Comparison of ENCODE assay signal across 22 cellular contexts in the genomic region with DNA sequence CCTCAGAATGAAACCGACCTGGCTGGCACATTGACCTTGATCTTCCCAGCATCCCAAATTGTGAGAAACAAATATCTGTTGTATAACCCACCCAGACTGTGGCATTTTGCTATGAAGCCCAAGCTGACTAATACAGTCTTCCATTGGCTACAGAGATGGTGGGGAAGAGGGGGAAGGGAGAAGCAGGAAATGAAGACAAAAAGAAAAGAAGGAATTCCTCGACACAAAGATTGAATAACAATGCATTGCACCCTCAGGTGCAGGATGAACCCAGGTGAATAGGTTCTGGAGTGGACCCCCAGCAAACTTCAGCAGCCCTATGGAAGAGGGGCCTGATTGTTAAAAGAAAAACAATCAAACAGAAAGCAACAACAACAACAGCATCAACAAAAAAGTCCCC.
A peak's percentile ranks its signal among the peaks of the same experiment; 100 is the strongest.
DNase-seq lines count a peak whose midpoint lies in the region; ATAC-seq, FAIRE-seq and TF ChIP-seq lines count a peak whose summit lies in the region.
"Had no signal": no experiment of that assay in that cellular context is flagged by ENCODE, and none has a peak within 500 bp of the region (broad histone marks: within the 10 kb centered on the region; RNA-seq: fewer than 3 reads in every experiment).

No MANE protein-coding gene starts in this region.

- H2AK5ac ChIP-seq in H1 (ENCODE audit: low read depth, low read length), result no peak overlapping the region

- H3K18ac ChIP-seq in H1 (ENCODE audit: extremely low read depth, low read length), result no peak overlapping the region

- H2BK12ac ChIP-seq in H1 (ENCODE audit: low read depth, low read length), result no peak overlapping the region

- TF ChIP-seq CTCF in H1 (IDR thresholded peaks at IDR 0.05; ENCODE audit: control extremely low read depth in 1 of 3, insufficient read depth in 1 of 3, low read depth in 1 of 3, low read length in 3 of 3), result no peak
- no peak for TF ChIP-seq CTCF in GM13976 (IDR thresholded peaks at IDR 0.05; ENCODE audit: borderline replicate concordance, control extremely low read depth, extremely low read depth, insufficient read depth, missing control alignments)
- TF ChIP-seq CTCF in mammary epithelial cell (conservative IDR thresholded peaks at IDR 0.05 in 1 of 2, IDR thresholded peaks at IDR 0.05 in 1 of 2; ENCODE audit: extremely low read depth in 1 of 2, insufficient read depth in 1 of 2, low read depth in 1 of 2, low read length in 2 of 2), result no peak

- TF ChIP-seq RAD21 in H1 (IDR thresholded peaks at IDR 0.05 in 1 of 2, conservative IDR thresholded peaks at IDR 0.05 in 1 of 2; ENCODE audit: low read depth in 2 of 2, low read length in 2 of 2), result no peak

- no peaks in the 10 kb centered on the region for H3K79me1 ChIP-seq in H1 (ENCODE audit: low read depth, low read length)

- intact Hi-C loops in mammary epithelial cell (cut with micrococcal nuclease), result no loop called here

- H3K9ac ChIP-seq in HUES6 (ENCODE audit: low read length) (no peak overlapping the region), H1 (replicated peaks in 1 of 4; ENCODE audit: extremely low read depth in 1 of 4, low read depth in 3 of 4, low read length in 3 of 4) (no peak overlapping the region), mammary epithelial cell (ENCODE audit: insufficient read depth, low read length) (no peak overlapping the region)
- H3K9ac ChIP-seq: KMS-11 had no signal

- H2AFZ ChIP-seq in H1 (ENCODE audit: low read length) (no peak overlapping the region), mammary epithelial cell (ENCODE audit: low read depth, low read length) (no peak overlapping the region)

- H3K4me1 ChIP-seq in HUES6 (ENCODE audit: control insufficient read depth, insufficient read depth, low read length) (peaks cover 4% of the 10 kb centered on the region; the same call in 1 of the 2 replicates), H1 (replicated peaks in 1 of 4; ENCODE audit: control insufficient read depth in 3 of 4, insufficient read depth in 4 of 4, low read length in 3 of 4) (peaks cover 0 to 6% (median 2%) of the 10 kb centered on the region in 4 experiments; a peak in 3 of 7 replicates), mammary epithelial cell (ENCODE audit: insufficient read depth, low read length) (no peaks in the 10 kb centered on the region)
- H3K4me1 ChIP-seq: BE2C had no signal

- H2BK20ac ChIP-seq in H1 (ENCODE audit: low read length), result no peak overlapping the region

- no peak overlapping the region for H4K91ac ChIP-seq in H1 (replicated peaks; ENCODE audit: insufficient read length, low read length)

- no peak overlapping the region for H3K4ac ChIP-seq in H1 (replicated peaks; ENCODE audit: insufficient read length, low read depth, low read length)

- H3K36me3 ChIP-seq in HUES6 (ENCODE audit: control insufficient read depth, insufficient read depth, low read length) (no peaks in the 10 kb centered on the region), H1 (ENCODE audit: control insufficient read depth in 2 of 4, insufficient read depth in 4 of 4, low read length in 3 of 4) (no peaks in the 10 kb centered on the region), mammary epithelial cell (ENCODE audit: insufficient read depth, low read length) (no peaks in the 10 kb centered on the region)
- H3K36me3 ChIP-seq: BE2C had no signal

- H4K5ac ChIP-seq in H1 (ENCODE audit: insufficient read length, low read depth, low read length), result no peak overlapping the region

- no peak for ATAC-seq in GM21529 (IDR thresholded peaks at IDR 0.05; ENCODE audit: unreplicated experiment)
- ATAC-seq: HCT116 had no signal

- no peak overlapping the region for H3K23ac ChIP-seq in H1 (ENCODE audit: insufficient read length)

- no TSS peak for BruUV-seq in mammary epithelial cell (replicated peaks; lab: Mats Ljungman, UMichigan)

- H3K4me2 ChIP-seq in H1 (ENCODE audit: insufficient read depth in 1 of 2, low read depth in 2 of 2, low read length in 2 of 2), result peak overlapping the region in 1 of 2 experiments; percentile 45; a peak in 1 of 4 replicates
- H3K4me2 ChIP-seq in mammary epithelial cell (ENCODE audit: insufficient read depth, low read depth, low read length), result no peak overlapping the region
- H3K4me2 ChIP-seq: KMS-11 had no signal

- peak overlapping the region; percentile 60; the same call in 1 of the 2 replicates for H2BK5ac ChIP-seq in H1 (ENCODE audit: low read depth, low read length)

- no peak overlapping the region for H4K8ac ChIP-seq in H1 (ENCODE audit: extremely low read depth, insufficient read depth, low read length)

- H3K27me3 ChIP-seq in HUES6 (ENCODE audit: control insufficient read depth, insufficient read depth, low read length), result no peaks in the 10 kb centered on the region
- H3K27me3 ChIP-seq in H1 (replicated peaks in 1 of 4; ENCODE audit: control insufficient read depth in 3 of 4, extremely low read depth in 1 of 4, insufficient read depth in 3 of 4, low read length in 3 of 4), result no peaks in the 10 kb centered on the region
- H3K27me3 ChIP-seq in mammary epithelial cell (ENCODE audit: insufficient read depth, low read length), result no peaks in the 10 kb centered on the region
- H3K27me3 ChIP-seq: BE2C had no signal

- TF ChIP-seq POLR2A in H1 (IDR thresholded peaks at IDR 0.05; ENCODE audit: control extremely low read depth in 1 of 2, low read depth in 2 of 2, low read length in 2 of 2), result no peak

- no peak overlapping the region for H3K14ac ChIP-seq in H1 (ENCODE audit: insufficient read length)

- dilution Hi-C loops in mammary epithelial cell (cut with HindIII; ENCODE audit: low sequenced_read_pairs), result no loop called here

- DNase-seq in H1 (ENCODE audit: low read depth in 1 of 2, low spot score in 2 of 2), result no peak
- peak; percentile 14 for DNase-seq in iPS DF 4.7 (ENCODE audit: extremely low read depth, low spot score)
- no peak for DNase-seq in GM13976 (ENCODE audit: low spot score)
- DNase-seq in mammary epithelial cell, result no peak
- no peak for DNase-seq in GF-D8 (lab: John Stamatoyannopoulos, UW)
- DNase-seq: ACHN; BE2C; C1 segment of cervical spinal cord; CD4-positive, CD25-positive, alpha-beta regulatory T cell; CD8-positive, alpha-beta memory T cell; COR-L47; DMS79; GDM1; HFFc6 had no signal

- peak overlapping the region; percentile 67; the same call in 1 of the 2 replicates for H3K27ac ChIP-seq in HUES6 (ENCODE audit: low read depth, low read length)
- no peak overlapping the region for H3K27ac ChIP-seq in H1 (ENCODE audit: low read depth, low read length)
- no peak overlapping the region for H3K27ac ChIP-seq in mammary epithelial cell (ENCODE audit: insufficient read depth, low read depth, low read length)
- H3K27ac ChIP-seq: KMS-11 had no signal

- H3K79me2 ChIP-seq in H1 (ENCODE audit: control insufficient read depth in 1 of 2, insufficient read depth in 2 of 2, low read length in 2 of 2), result no peaks in the 10 kb centered on the region
- H3K79me2 ChIP-seq in mammary epithelial cell (ENCODE audit: insufficient read depth, low read length), result no peaks in the 10 kb centered on the region

- H3K23me2 ChIP-seq in H1 (ENCODE audit: low read depth, low read length), result no peaks in the 10 kb centered on the region

- no peak overlapping the region for H3K4me3 ChIP-seq in HUES6 (ENCODE audit: low read depth, low read length)
- no peak overlapping the region; a peak in 1 of 8 replicates for H3K4me3 ChIP-seq in H1 (ENCODE audit: extremely low read depth in 1 of 4, insufficient read depth in 2 of 4, low read depth in 3 of 4, low read length in 4 of 4)
- H3K4me3 ChIP-seq in mammary epithelial cell (replicated peaks in 1 of 3; ENCODE audit: insufficient read depth in 1 of 3, low read depth in 2 of 3, low read length in 3 of 3), result no peak overlapping the region

- in situ Hi-C loops in GM13976 (cut with MboI; ENCODE audit: low sequenced_read_pairs, unreplicated experiment) (no loop called here), mammary epithelial cell (cut with MboI; ENCODE audit: low sequenced_read_pairs in 2 of 2) (no loop called here)

- FAIRE-seq in H1 (lab: Jason Lieb, UNC), result no peak
- FAIRE-seq: A204.1, D721Med, H54, HTR-8/SVneo had no signal

- H4K20me1 ChIP-seq in H1 (replicated peaks in 1 of 2; ENCODE audit: control insufficient read depth in 1 of 2, insufficient read depth in 2 of 2, low read length in 2 of 2) (no peaks in the 10 kb centered on the region), mammary epithelial cell (ENCODE audit: insufficient read depth, low read length) (no peaks in the 10 kb centered on the region)

- H3K9me3 ChIP-seq in HUES6 (ENCODE audit: control insufficient read depth, insufficient read depth, low read depth, low read length), result peaks cover 20% of the 10 kb centered on the region; the same call in 1 of the 2 replicates
- H3K9me3 ChIP-seq in H1 (ENCODE audit: insufficient read depth in 2 of 2, low read depth in 1 of 2, low read length in 1 of 2), result peaks cover 0 to 5% of the 10 kb centered on the region in 2 experiments; a peak in 1 of 4 replicates
- no peaks in the 10 kb centered on the region for H3K9me3 ChIP-seq in mammary epithelial cell (replicated peaks; ENCODE audit: insufficient read depth, low read length)
- H3K9me3 ChIP-seq: BE2C had no signal

- no peak overlapping the region for H2BK15ac ChIP-seq in H1 (ENCODE audit: low read length)

- no peak overlapping the region for H3K56ac ChIP-seq in H1 (replicated peaks; ENCODE audit: insufficient read length, low read depth, low read length)

- WGBS in H1 (ENCODE audit: extremely low coverage in 1 of 2, insufficient coverage in 1 of 2, insufficient read length in 1 of 2, insufficient replicate concordance in 2 of 2, low coverage in 1 of 2, low lambda C conversion rate in 2 of 2, missing lambda C conversion rate in 1 of 2), 2 experiments, result 67% methylated on average over 2 of the region's 2 CpGs; no CpG with 5 or more reads in 1 of the 2 experiments
- 70% methylated on average over 1 of the region's 2 CpGs for WGBS in mammary epithelial cell (ENCODE audit: low coverage, missing lambda C conversion rate)

- no peak overlapping the region for H2BK120ac ChIP-seq in H1 (replicated peaks; ENCODE audit: low read depth, low read length)

- CTCF ChIA-PET in H1 (lab: Charles Lee; ENCODE audit: partially characterized antibody), result no interaction called here
- CTCF ChIA-PET in mammary epithelial cell (lab: Charles Lee; ENCODE audit: low non-redundant PET), result no interaction called here

- TF ChIP-seq EP300 in H1 (IDR thresholded peaks at IDR 0.05; ENCODE audit: borderline replicate concordance in 1 of 2, low read depth in 2 of 2, low read length in 2 of 2), result no peak

- POLR2A ChIA-PET in H1 (lab: Charles Lee; ENCODE audit: partially characterized antibody), result interaction anchor here (0.6 kb wide), 1 partner anchor 21 kb away, joined by 3 read pairs; no protein-coding TSS in a partner anchor

TF ChIP-seq in H1, 55 proteins besides CTCF, POLR2A, EP300 and RAD21:
- TF ChIP-seq CBX5 (IDR thresholded peaks at IDR 0.05; ENCODE audit: low read depth, low read length), result no peak
- no peak for TF ChIP-seq MAFK (IDR thresholded peaks at IDR 0.05; ENCODE audit: low read depth, low read length)
